Comparison of ENCODE assay signal across 18 cellular contexts in the genomic region with DNA sequence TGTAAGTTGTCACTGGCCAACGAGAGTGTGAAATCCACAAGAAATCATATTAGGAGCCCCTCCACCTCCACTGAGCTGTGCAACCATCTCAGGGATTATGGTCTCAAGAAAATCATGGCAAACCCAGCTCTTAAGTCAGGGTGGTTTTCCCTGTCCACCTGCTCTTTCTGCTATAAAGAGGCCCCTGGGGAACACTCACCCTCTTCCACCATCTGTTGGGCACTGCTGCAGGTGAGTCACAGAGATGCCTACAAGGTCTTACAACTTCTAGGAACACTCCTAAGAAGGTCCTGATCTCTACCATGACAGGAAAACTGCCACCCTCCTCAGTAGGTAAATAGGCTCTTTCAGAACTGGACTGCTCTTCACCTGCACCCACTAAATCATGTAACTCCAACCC.
"Had no signal": no experiment of that assay in that cellular context is flagged by ENCODE, and none has a peak within 500 bp of the region (broad histone marks: within the 10 kb centered on the region; RNA-seq: fewer than 3 reads in every experiment).

No MANE protein-coding gene starts in this region.

- H3K9me3 Mint-ChIP-seq: activated CD4-positive, alpha-beta memory T cell treated with anti-CD3 and anti-CD28 coated beads, Interleukin-2, amount 10 ng/mL, durations not matched to agents 7 days and 5 days; activated T-cell treated with anti-CD3 and anti-CD28 coated beads, Interleukin-2, amount 50 U/mL, for 4 hours; neural progenitor cell; stimulated activated naive CD8-positive, alpha-beta T cell treated with anti-CD3 and anti-CD28 coated beads, Interleukin-15, Interleukin-2, amounts not matched to agents 100 ng/mL and 50 ng/mL, for 24 hours had no signal

- DNase-seq: activated CD4-positive, alpha-beta memory T cell treated with anti-CD3 and anti-CD28 coated beads, Interleukin-2, amount 10 ng/mL, durations not matched to agents 7 days and 5 days; activated CD4-positive, alpha-beta T cell treated with anti-CD3 and anti-CD28 coated beads for 36 hours; activated effector memory CD4-positive, alpha-beta T cell treated with Interleukin-2 at 50 U/mL for 16 hours; activated naive CD4-positive, alpha-beta T cell treated with anti-CD3 and anti-CD28 coated beads, Interleukin-2, amount 50 U/mL, for 16 hours; activated T-cell treated with anti-CD3 and anti-CD28 coated beads, Interleukin-2, amount 50 U/mL, for 4 hours; erythroblast; islet precursor cell; naive B cell; right lobe of liver; trophoblast cell had no signal

- H3K27ac Mint-ChIP-seq: activated CD4-positive, alpha-beta memory T cell treated with anti-CD3 and anti-CD28 coated beads, Interleukin-2, amount 10 ng/mL, durations not matched to agents 7 days and 5 days; activated CD4-positive, alpha-beta T cell treated with anti-CD3 and anti-CD28 coated beads for 36 hours; mesothelial cell of epicardium; naive B cell; stimulated activated naive CD8-positive, alpha-beta T cell treated with anti-CD3 and anti-CD28 coated beads, Interleukin-15, Interleukin-2, amounts not matched to agents 100 ng/mL and 50 ng/mL, for 24 hours had no signal

- H3K36me3 Mint-ChIP-seq: mesothelial cell of epicardium, naive B cell, neural progenitor cell had no signal

- H3K4me3 ChIP-seq: cardiac muscle cell, hepatocyte, lung, neural progenitor cell, right lobe of liver, smooth muscle cell, suprapubic skin had no signal

- H3K9me3 ChIP-seq: right lobe of liver, suprapubic skin had no signal

- H3K4me3 Mint-ChIP-seq: activated CD4-positive, alpha-beta memory T cell treated with anti-CD3 and anti-CD28 coated beads, Interleukin-2, amount 10 ng/mL, durations not matched to agents 7 days and 5 days; activated CD4-positive, alpha-beta T cell treated with anti-CD3 and anti-CD28 coated beads for 36 hours; activated T-cell treated with anti-CD3 and anti-CD28 coated beads, Interleukin-2, amount 50 U/mL, for 4 hours; mesothelial cell of epicardium; naive B cell; neural progenitor cell; stimulated activated naive CD8-positive, alpha-beta T cell treated with anti-CD3 and anti-CD28 coated beads, Interleukin-15, Interleukin-2, amounts not matched to agents 100 ng/mL and 50 ng/mL, for 24 hours had no signal

- H3K4me1 Mint-ChIP-seq: activated CD4-positive, alpha-beta memory T cell treated with anti-CD3 and anti-CD28 coated beads, Interleukin-2, amount 10 ng/mL, durations not matched to agents 7 days and 5 days; activated CD4-positive, alpha-beta T cell treated with anti-CD3 and anti-CD28 coated beads for 36 hours; naive B cell had no signal

- H3K9ac ChIP-seq: neural progenitor cell had no signal

- H3K36me3 ChIP-seq: cardiac muscle cell, neural progenitor cell, right lobe of liver, suprapubic skin had no signal

- H2AFZ ChIP-seq: hepatocyte, neural progenitor cell had no signal

- H3K4me2 ChIP-seq: hepatocyte, neural progenitor cell, smooth muscle cell had no signal

- H3K27ac ChIP-seq: cardiac muscle cell, hepatocyte, neural progenitor cell, right lobe of liver, suprapubic skin had no signal

- H3K4me1 ChIP-seq: right lobe of liver, suprapubic skin had no signal

- ATAC-seq: activated CD4-positive, alpha-beta T cell treated with anti-CD3 and anti-CD28 coated beads for 36 hours; activated T-cell treated with anti-CD3 and anti-CD28 coated beads, Interleukin-2, amount 50 U/mL, for 4 hours; right lobe of liver had no signal

- H3K27me3 ChIP-seq: cardiac muscle cell, hepatocyte, neural progenitor cell, right lobe of liver, suprapubic skin had no signal
